Comparison of ENCODE assay signal across 19 cellular contexts in the genomic region with DNA sequence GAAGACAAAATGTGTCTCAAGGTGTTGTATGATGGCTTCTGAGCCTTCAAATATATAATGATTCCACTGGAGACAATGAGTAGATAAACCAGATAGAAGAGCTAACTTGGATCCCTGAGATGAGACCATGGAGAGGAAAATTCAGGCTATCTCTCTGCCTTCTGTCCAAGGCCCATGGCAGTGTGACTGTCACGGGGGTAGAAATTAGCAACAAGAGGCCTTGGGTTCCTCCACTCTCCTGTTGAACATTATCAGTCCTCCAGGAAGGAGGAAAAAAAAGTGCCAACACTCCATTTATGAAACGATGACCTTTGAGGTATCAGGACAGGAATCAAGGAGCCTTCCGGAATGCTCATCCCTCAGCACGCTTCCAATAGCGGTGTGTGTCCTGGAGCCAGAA.
"Had no signal": no experiment of that assay in that cellular context is flagged by ENCODE, and none has a peak within 500 bp of the region (broad histone marks: within the 10 kb centered on the region; RNA-seq: fewer than 3 reads in every experiment).

No MANE protein-coding gene starts in this region.

- H3K27me3 ChIP-seq: gastroesophageal sphincter, neutrophil, stomach had no signal

- H3K27ac ChIP-seq: gastroesophageal sphincter, neutrophil, parathyroid adenoma had no signal

- H3K27ac Mint-ChIP-seq: activated naive CD8-positive, alpha-beta T cell; activated T-cell treated with anti-CD3 and anti-CD28 coated beads, Interleukin-2, amount 50 U/mL, for 72 hours; natural killer cell had no signal

- H3K27me3 Mint-ChIP-seq: activated naive CD8-positive, alpha-beta T cell had no signal

- H3K9me3 Mint-ChIP-seq: activated T-cell treated with anti-CD3 and anti-CD28 coated beads, Interleukin-2, amount 50 U/mL, for 72 hours; immature natural killer cell; natural killer cell had no signal

- ATAC-seq: activated T-cell treated with anti-CD3 and anti-CD28 coated beads, Interleukin-2, amount 50 U/mL, for 72 hours; gastroesophageal sphincter; natural killer cell had no signal

- H3K4me1 ChIP-seq: parathyroid adenoma had no signal

- DNase-seq: activated CD4-positive, alpha-beta T cell treated with anti-CD3 and anti-CD28 coated beads, Interleukin-2, amount 50 U/mL, for 4 hours; activated gamma-delta T cell; activated T-cell treated with anti-CD3 and anti-CD28 coated beads, Interleukin-2, amount 50 U/mL, for 72 hours; amniotic stem cell; central memory CD4-positive, alpha-beta T cell; erythroblast; immature natural killer cell; kidney glomerular epithelial cell; mesendoderm; natural killer cell; retina; stomach; SW 1271; T-helper 2 cell had no signal

- H3K9me3 ChIP-seq: gastroesophageal sphincter, neutrophil, stomach had no signal

- H3K4me3 ChIP-seq: coronary artery, gastroesophageal sphincter, stomach had no signal

- H3K4me3 Mint-ChIP-seq: activated naive CD8-positive, alpha-beta T cell; activated T-cell treated with anti-CD3 and anti-CD28 coated beads, Interleukin-2, amount 50 U/mL, for 72 hours; immature natural killer cell; natural killer cell had no signal
